ENCODE assay signal across 8 cellular contexts in genomic region chr2:241035818-241036396, GRCh38. TPM values are rescaled to one million over a fixed set of nuclear protein-coding genes. Genes with fewer than 3 reads are reported as not detected.
DNase-seq lines count a peak whose midpoint lies in the region; ATAC-seq and TF ChIP-seq lines count a peak whose summit lies in the region.

No MANE protein-coding gene starts in this region.

- peaks cover 56% of the 10 kb centered on the region for H3K36me3 ChIP-seq in thoracic aorta

- intact Hi-C loops in left cardiac atrium (cut with DNase I): no loop called here

- no peaks in the 10 kb centered on the region for H3K36me3 Mint-ChIP-seq in progenitor cell of endocrine pancreas (ENCODE audit: insufficient read depth)

- H3K27ac Mint-ChIP-seq in progenitor cell of endocrine pancreas: no peak overlapping the region

- H3K9me3 ChIP-seq in thoracic aorta: no peaks in the 10 kb centered on the region

- no peaks in the 10 kb centered on the region for H3K9me3 Mint-ChIP-seq in progenitor cell of endocrine pancreas (ENCODE audit: low read depth)

- peak; percentile 21 to 43 for ATAC-seq in left cardiac atrium
- ATAC-seq in thoracic aorta (ENCODE audit: insufficient number of reproducible peaks, low FRiP score, low read depth): no peak
- no peak for ATAC-seq in GM19452 (IDR thresholded peaks at IDR 0.05; ENCODE audit: unreplicated experiment)

- peaks cover 0 to 8% of the 10 kb centered on the region in 2 donors for H3K4me1 ChIP-seq in thoracic aorta (ENCODE audit: control insufficient read depth in 1 of 2, low read depth in 2 of 2)

- no peak overlapping the region for H3K27ac ChIP-seq in thoracic aorta

- no peak overlapping the region for H3K4me3 Mint-ChIP-seq in progenitor cell of endocrine pancreas (ENCODE audit: low read depth)

- peaks cover 42% of the 10 kb centered on the region for H3K27me3 Mint-ChIP-seq in progenitor cell of endocrine pancreas

- H3K27me3 ChIP-seq in thoracic aorta (replicated peaks; ENCODE audit: insufficient read depth): no peaks in the 10 kb centered on the region

- H3K4me1 Mint-ChIP-seq in progenitor cell of endocrine pancreas (ENCODE audit: low read depth): no peaks in the 10 kb centered on the region

- peak; percentile 37 for DNase-seq in stimulated activated CD8-positive, alpha-beta memory T cell treated with anti-CD3 and anti-CD28 coated beads, Interleukin-12 subunit alpha, Interleukin-12 subunit beta, amount 100 ng/mL, for 4 hours (ENCODE audit: low read depth)
- no peak for DNase-seq in stimulated activated CD8-positive, alpha-beta memory T cell treated with anti-CD3 and anti-CD28 coated beads, Interleukin-4, amount 100 ng/mL, for 48 hours
- peak; percentile 24 for DNase-seq in activated CD4-positive, alpha-beta T cell treated with anti-CD3 and anti-CD28 coated beads for 1 hour
- no peak for DNase-seq in left cardiac atrium
- DNase-seq in thoracic aorta (ENCODE audit: low spot score): no peak
- DNase-seq in progenitor cell of endocrine pancreas (ENCODE audit: low spot score, unreplicated experiment): no peak
- DNase-seq in NCI-H187 treated with DMSO at 0.1 percent for 48 hours (lab: John Stamatoyannopoulos, UW): no peak

- H3K4me3 ChIP-seq in thoracic aorta: peak overlapping the region; percentile 58

- no peak for TF ChIP-seq CTCF in thoracic aorta (IDR thresholded peaks at IDR 0.05)
- no peak for TF ChIP-seq CTCF in progenitor cell of endocrine pancreas (IDR thresholded peaks at IDR 0.05; ENCODE audit: unreplicated experiment)

RNA-seq across cellular contexts. Expression of gene SNED1, which starts 37.5 kb away (rescaled TPM):
- total RNA-seq in left cardiac atrium (10 to 100 TPM; 12.2 to 31.9 TPM), thoracic aorta (100 to 1,000 TPM; 133 to 206 TPM), progenitor cell of endocrine pancreas (2.2 and 2.5 TPM in 2 replicates)

Comparison
In these comparisons a context has a peak if more than half of its experiments do, and no peak if none do; other contexts are left out.
1. DNase-seq: peak in stimulated activated CD8-positive, alpha-beta memory T cell treated with anti-CD3 and anti-CD28 coated beads, Interleukin-12 subunit alpha, Interleukin-12 subunit beta, amount 100 ng/mL, for 4 hours (single experiment) and activated CD4-positive, alpha-beta T cell treated with anti-CD3 and anti-CD28 coated beads for 1 hour (single experiment); none in stimulated activated CD8-positive, alpha-beta memory T cell treated with anti-CD3 and anti-CD28 coated beads, Interleukin-4, amount 100 ng/mL, for 48 hours (single experiment), left cardiac atrium (single experiment), thoracic aorta (single experiment), progenitor cell of endocrine pancreas (single experiment) and NCI-H187 treated with DMSO at 0.1 percent for 48 hours (single experiment).
2. ATAC-seq: peak in left cardiac atrium (2 of 2); none in thoracic aorta (single experiment) and GM19452 (single experiment).
3. RNA of gene SNED1, which starts 37.5 kb away (total RNA-seq): 133 to 206 TPM in thoracic aorta; 12.2 to 31.9 TPM in left cardiac atrium and 2.2 to 2.5 TPM in progenitor cell of endocrine pancreas; every median in the first group is over 4 times any median in the second.